ENCODE assay signal across 36 cellular contexts in the genomic region with DNA sequence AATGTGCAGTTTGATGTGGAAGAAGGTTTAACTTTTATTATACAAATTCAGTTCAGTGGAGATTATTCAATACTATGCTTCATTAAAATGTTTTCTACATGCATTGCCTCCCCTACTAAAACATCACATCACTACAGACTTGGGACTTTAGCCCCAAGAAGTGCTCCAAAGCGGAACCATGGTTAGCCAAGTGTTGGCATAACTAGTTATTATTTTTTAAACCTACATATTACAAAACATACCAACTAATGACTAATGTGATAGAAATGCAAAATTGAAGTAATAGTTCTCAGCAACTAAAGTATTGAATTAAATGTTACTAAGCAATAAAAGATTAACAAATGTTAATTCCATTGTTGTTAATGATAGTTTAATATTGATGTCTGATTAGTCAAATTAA.
DNase-seq lines count a peak whose midpoint lies in the region; FAIRE-seq and TF ChIP-seq lines count a peak whose summit lies in the region.
"Had no signal": no experiment of that assay in that cellular context is flagged by ENCODE, and none has a peak within 500 bp of the region (broad histone marks: within the 10 kb centered on the region; RNA-seq: fewer than 3 reads in every experiment).

No MANE protein-coding gene starts in this region.

- H3K27ac ChIP-seq in breast epithelium (no peak overlapping the region), prostate gland (no peak overlapping the region)
- H3K27ac ChIP-seq: epithelial cell of prostate, hepatocyte, skin epidermis, suprapubic skin, upper lobe of right lung had no signal

- no peak overlapping the region for H3K4me3 Mint-ChIP-seq in MCF 10A (ENCODE audit: unreplicated experiment)
- H3K4me3 Mint-ChIP-seq: activated CD8-positive, alpha-beta T cell treated with anti-CD3 and anti-CD28 coated beads for 36 hours; activated naive CD4-positive, alpha-beta T cell treated with anti-CD3 and anti-CD28 coated beads, Interleukin-2, amount 10 ng/mL, durations not matched to agents 7 days and 5 days; activated T-helper 17 cell treated with anti-CD3 and anti-CD28 coated beads, Interleukin-2, amount 50 U/mL, for 72 hours; brain; CD4-positive, CD25-positive, alpha-beta regulatory T cell; memory B cell; nephron progenitor cell had no signal

- no peaks in the 10 kb centered on the region for H3K4me1 ChIP-seq in breast epithelium
- no peaks in the 10 kb centered on the region for H3K4me1 ChIP-seq in prostate gland (replicated peaks)
- H3K4me1 ChIP-seq: HAP-1, suprapubic skin, upper lobe of right lung had no signal

- H3K9me3 ChIP-seq in breast epithelium (no peaks in the 10 kb centered on the region), prostate gland (no peaks in the 10 kb centered on the region)
- H3K9me3 ChIP-seq: HAP-1, suprapubic skin, upper lobe of right lung had no signal

- no peak for FAIRE-seq in bronchial epithelial cell (lab: Jason Lieb, UNC)
- FAIRE-seq in frontal cortex (lab: Jason Lieb, UNC), result peak; percentile 80
- FAIRE-seq in H54 (lab: Jason Lieb, UNC), result no peak
- FAIRE-seq: colon, D721Med had no signal

- POLR2A ChIA-PET in MCF 10A (lab: Yijun Ruan, JAX), result no interaction called here

- no TSS peak for BruUV-seq in MCF 10A (replicated peaks; lab: Mats Ljungman, UMichigan)

- WGBS in prostate gland, result 97% methylated on average over 1 of the region's 1 CpG

- H3K27ac Mint-ChIP-seq in MCF 10A (ENCODE audit: low read depth, unreplicated experiment), result no peak overlapping the region
- H3K27ac Mint-ChIP-seq: activated CD8-positive, alpha-beta T cell treated with anti-CD3 and anti-CD28 coated beads for 36 hours; activated naive CD4-positive, alpha-beta T cell treated with anti-CD3 and anti-CD28 coated beads, Interleukin-2, amount 10 ng/mL, durations not matched to agents 7 days and 5 days; activated T-helper 17 cell treated with anti-CD3 and anti-CD28 coated beads, Interleukin-2, amount 50 U/mL, for 72 hours; brain; CD4-positive, CD25-positive, alpha-beta regulatory T cell; memory B cell; nephron progenitor cell had no signal

- no peaks in the 10 kb centered on the region for H3K36me3 ChIP-seq in breast epithelium
- H3K36me3 ChIP-seq in bronchial epithelial cell (ENCODE audit: control insufficient read depth, insufficient read depth, low read length), result no peaks in the 10 kb centered on the region
- no peaks in the 10 kb centered on the region for H3K36me3 ChIP-seq in prostate gland
- H3K36me3 ChIP-seq: HAP-1, suprapubic skin, upper lobe of right lung had no signal

- no peaks in the 10 kb centered on the region for H3K9me3 Mint-ChIP-seq in MCF 10A (ENCODE audit: unreplicated experiment)
- H3K9me3 Mint-ChIP-seq: activated CD8-positive, alpha-beta T cell treated with anti-CD3 and anti-CD28 coated beads for 36 hours; activated naive CD4-positive, alpha-beta T cell treated with anti-CD3 and anti-CD28 coated beads, Interleukin-2, amount 10 ng/mL, durations not matched to agents 7 days and 5 days; activated T-helper 17 cell treated with anti-CD3 and anti-CD28 coated beads, Interleukin-2, amount 50 U/mL, for 72 hours; brain; memory B cell; nephron progenitor cell had no signal

- no peak for TF ChIP-seq CTCF in MCF 10A (IDR thresholded peaks at IDR 0.05; ENCODE audit: unreplicated experiment)
- TF ChIP-seq CTCF in breast epithelium (IDR thresholded peaks at IDR 0.05), result no peak
- TF ChIP-seq CTCF in bronchial epithelial cell (IDR thresholded peaks at IDR 0.05; ENCODE audit: insufficient read depth, low read length, severe bottlenecking), result no peak
- no peak for TF ChIP-seq CTCF in prostate gland (IDR thresholded peaks at IDR 0.05)

- H3K27me3 ChIP-seq in breast epithelium, result no peaks in the 10 kb centered on the region
- H3K27me3 ChIP-seq in bronchial epithelial cell (ENCODE audit: control insufficient read depth, insufficient read depth, low read length), result no peaks in the 10 kb centered on the region
- no peaks in the 10 kb centered on the region for H3K27me3 ChIP-seq in prostate gland (replicated peaks; ENCODE audit: insufficient read depth)
- H3K27me3 ChIP-seq: hepatocyte, suprapubic skin, upper lobe of right lung had no signal

- TF ChIP-seq POLR2A in breast epithelium (IDR thresholded peaks at IDR 0.05), result no peak
- TF ChIP-seq POLR2A in H54 (IDR thresholded peaks at IDR 0.05; ENCODE audit: low read depth, low read length), result no peak
- TF ChIP-seq POLR2A in prostate gland (IDR thresholded peaks at IDR 0.05), result no peak

- no peaks in the 10 kb centered on the region for H3K27me3 Mint-ChIP-seq in MCF 10A (ENCODE audit: insufficient read depth, unreplicated experiment)
- H3K27me3 Mint-ChIP-seq: activated CD8-positive, alpha-beta T cell treated with anti-CD3 and anti-CD28 coated beads for 36 hours; activated naive CD4-positive, alpha-beta T cell treated with anti-CD3 and anti-CD28 coated beads, Interleukin-2, amount 10 ng/mL, durations not matched to agents 7 days and 5 days; activated T-helper 17 cell treated with anti-CD3 and anti-CD28 coated beads, Interleukin-2, amount 50 U/mL, for 72 hours; brain; CD4-positive, CD25-positive, alpha-beta regulatory T cell; memory B cell had no signal

- DNase-seq in MCF 10A (ENCODE audit: unreplicated experiment) (peak; percentile 19), breast epithelium (ENCODE audit: low spot score in 2 of 2) (no peak), bronchial epithelial cell (ENCODE audit: low read depth) (peak; percentile 34), frontal cortex (ENCODE audit: low spot score in 2 of 2) (no peak), DMS153 treated with DMSO at 0.1 percent for 48 hours (lab: John Stamatoyannopoulos, UW; ENCODE audit: unreplicated experiment) (no peak), H54 (ENCODE audit: insufficient read length, low spot score) (no peak), inferior parietal cortex (ENCODE audit: extremely low spot score) (no peak), prostate gland (ENCODE audit: low spot score) (no peak)
- DNase-seq: 8988T; activated CD4-positive, alpha-beta T cell treated with anti-CD3 and anti-CD28 coated beads for 1 hour; activated CD8-positive, alpha-beta memory T cell treated with anti-CD3 and anti-CD28 coated beads, Interleukin-2, amount 50 U/mL, for 48 hours; activated CD8-positive, alpha-beta T cell treated with anti-CD3 and anti-CD28 coated beads for 36 hours; activated naive CD4-positive, alpha-beta T cell treated with anti-CD3 and anti-CD28 coated beads, Interleukin-2, amount 10 ng/mL, durations not matched to agents 7 days and 5 days; amniotic stem cell; CD4-positive, CD25-positive, alpha-beta regulatory T cell; effector CD4-positive, alpha-beta T cell; foreskin melanocyte; NCI-H1436 treated with DMSO at 0.1 percent for 48 hours; NCI-H2081 treated with DMSO at 0.1 percent for 48 hours; NCI-H345; NCI-H748 treated with DMSO at 0.1 percent for 48 hours; nephron progenitor cell; SHP77; stimulated activated CD4-positive, alpha-beta T cell treated with anti-CD3 and anti-CD28 coated beads, Interleukin-1b, Interleukin-23, amount 100 ng/mL, for 48 hours; stimulated activated naive CD4-positive, alpha-beta T cell treated with Interleukin-2 at 50 U/mL for 16 hours; upper lobe of right lung had no signal

- no peaks in the 10 kb centered on the region for H3K4me1 Mint-ChIP-seq in MCF 10A (ENCODE audit: insufficient read depth, unreplicated experiment)
- H3K4me1 Mint-ChIP-seq: activated naive CD4-positive, alpha-beta T cell treated with anti-CD3 and anti-CD28 coated beads, Interleukin-2, amount 10 ng/mL, durations not matched to agents 7 days and 5 days; activated T-helper 17 cell treated with anti-CD3 and anti-CD28 coated beads, Interleukin-2, amount 50 U/mL, for 72 hours; CD4-positive, CD25-positive, alpha-beta regulatory T cell; memory B cell; nephron progenitor cell had no signal

- intact Hi-C loops in MCF 10A (cut with micrococcal nuclease), result no loop called here
- intact Hi-C loops in breast epithelium (cut with DNase I; ENCODE audit: low total_unique reads), result no loop called here
- intact Hi-C loops in prostate gland (cut with DNase I), result no loop called here

- no peaks in the 10 kb centered on the region for H3K36me3 Mint-ChIP-seq in MCF 10A (ENCODE audit: insufficient read depth, unreplicated experiment)
- H3K36me3 Mint-ChIP-seq: activated naive CD4-positive, alpha-beta T cell treated with anti-CD3 and anti-CD28 coated beads, Interleukin-2, amount 10 ng/mL, durations not matched to agents 7 days and 5 days; brain had no signal

- no peak overlapping the region for H3K4me3 ChIP-seq in breast epithelium
- H3K4me3 ChIP-seq in bronchial epithelial cell (ENCODE audit: low read depth, low read length), result no peak overlapping the region
- H3K4me3 ChIP-seq in prostate gland, result no peak overlapping the region
- H3K4me3 ChIP-seq: HAP-1, hepatocyte, skin epidermis, suprapubic skin, upper lobe of right lung had no signal

- CTCF ChIA-PET in MCF 10A (lab: Yijun Ruan, JAX), result no interaction called here

Comparison
In these comparisons a context has a peak if more than half of its experiments do, and no peak if none do; other contexts are left out.
1. DNase-seq: peak in MCF 10A (single experiment) and bronchial epithelial cell (single experiment); none in breast epithelium (0 of 2), frontal cortex (0 of 2), DMS153 treated with DMSO at 0.1 percent for 48 hours (single experiment), H54 (single experiment), inferior parietal cortex (single experiment) and prostate gland (single experiment).